ENCODE assay signal across 20 cellular contexts in genomic region chrX:115970718-115971117, GRCh38.
"Had no signal": no experiment of that assay in that cellular context is flagged by ENCODE, and none has a peak within 500 bp of the region (broad histone marks: within the 10 kb centered on the region; RNA-seq: fewer than 3 reads in every experiment).

No MANE protein-coding gene starts in this region.

- H3K4me1 Mint-ChIP-seq: naive thymus-derived CD4-positive, alpha-beta T cell; stimulated activated effector memory CD8-positive, alpha-beta T cell treated with anti-CD3 and anti-CD28 coated beads, Interleukin-12 subunit alpha, Interleukin-12 subunit beta, amount 100 ng/mL, for 72 hours had no signal

- H3K27me3 ChIP-seq: hepatocyte, neural progenitor cell, ovary, tibial artery, upper lobe of right lung, vagina had no signal

- H3K27ac ChIP-seq: esophagus squamous epithelium, hepatocyte, neural progenitor cell, ovary, tibial artery, upper lobe of right lung, vagina had no signal

- H3K36me3 Mint-ChIP-seq: naive thymus-derived CD4-positive, alpha-beta T cell; stimulated activated effector memory CD8-positive, alpha-beta T cell treated with anti-CD3 and anti-CD28 coated beads, Interleukin-12 subunit alpha, Interleukin-12 subunit beta, amount 100 ng/mL, for 72 hours had no signal

- DNase-seq: esophagus squamous epithelium; foreskin fibroblast; left colon; mammary epithelial cell; naive thymus-derived CD4-positive, alpha-beta T cell; nucleus accumbens; ovary; right cardiac atrium; stimulated activated CD4-positive, alpha-beta T cell treated with anti-CD3 and anti-CD28 coated beads, Interleukin-4, amount 100 ng/mL, for 1 hour; stimulated activated CD8-positive, alpha-beta memory T cell treated with anti-CD3 and anti-CD28 coated beads, Interleukin-4, amount 100 ng/mL, for 48 hours; stimulated activated naive CD8-positive, alpha-beta T cell treated with anti-CD3 and anti-CD28 coated beads, Interleukin-15, Interleukin-2, amounts not matched to agents 100 U/mL and 50 U/mL, for 24 hours; tibial artery; upper lobe of right lung had no signal

- H3K4me2 ChIP-seq: hepatocyte, neural progenitor cell, smooth muscle cell had no signal

- H3K4me1 ChIP-seq: esophagus squamous epithelium, neural progenitor cell, tibial artery, upper lobe of right lung, vagina had no signal

- H3K36me3 ChIP-seq: esophagus squamous epithelium, neural progenitor cell, ovary, tibial artery, upper lobe of right lung, vagina had no signal

- H3K9me3 ChIP-seq: esophagus squamous epithelium, ovary, upper lobe of right lung, vagina had no signal

- H3K4me3 Mint-ChIP-seq: dendritic cell treated with granulocyte-macrophage colony-stimulating factor and Interleukin-4, amounts not matched to agents 40 ng/mL and 50 ng/mL, for 4 days; naive thymus-derived CD4-positive, alpha-beta T cell; neural progenitor cell; stimulated activated effector memory CD8-positive, alpha-beta T cell treated with anti-CD3 and anti-CD28 coated beads, Interleukin-12 subunit alpha, Interleukin-12 subunit beta, amount 100 ng/mL, for 72 hours had no signal

- H3K9me3 Mint-ChIP-seq: dendritic cell treated with granulocyte-macrophage colony-stimulating factor and Interleukin-4, amounts not matched to agents 40 ng/mL and 50 ng/mL, for 4 days had no signal

- H2AFZ ChIP-seq: hepatocyte, neural progenitor cell had no signal

- ATAC-seq: left colon; naive thymus-derived CD4-positive, alpha-beta T cell; right cardiac atrium; stimulated activated effector memory CD8-positive, alpha-beta T cell treated with anti-CD3 and anti-CD28 coated beads, Interleukin-12 subunit alpha, Interleukin-12 subunit beta, amount 100 ng/mL, for 72 hours; stimulated activated naive CD8-positive, alpha-beta T cell treated with anti-CD3 and anti-CD28 coated beads, Interleukin-15, Interleukin-2, amounts not matched to agents 100 U/mL and 50 U/mL, for 24 hours; upper lobe of right lung had no signal

- H3K27ac Mint-ChIP-seq: dendritic cell treated with granulocyte-macrophage colony-stimulating factor and Interleukin-4, amounts not matched to agents 40 ng/mL and 50 ng/mL, for 4 days; naive thymus-derived CD4-positive, alpha-beta T cell; neural progenitor cell; progenitor cell of endocrine pancreas; stimulated activated effector memory CD8-positive, alpha-beta T cell treated with anti-CD3 and anti-CD28 coated beads, Interleukin-12 subunit alpha, Interleukin-12 subunit beta, amount 100 ng/mL, for 72 hours had no signal

- H3K4me3 ChIP-seq: esophagus squamous epithelium, hepatocyte, neural progenitor cell, ovary, smooth muscle cell, tibial artery, upper lobe of right lung, vagina had no signal
